ENCODE assay signal across 26 cellular contexts in the genomic region with DNA sequence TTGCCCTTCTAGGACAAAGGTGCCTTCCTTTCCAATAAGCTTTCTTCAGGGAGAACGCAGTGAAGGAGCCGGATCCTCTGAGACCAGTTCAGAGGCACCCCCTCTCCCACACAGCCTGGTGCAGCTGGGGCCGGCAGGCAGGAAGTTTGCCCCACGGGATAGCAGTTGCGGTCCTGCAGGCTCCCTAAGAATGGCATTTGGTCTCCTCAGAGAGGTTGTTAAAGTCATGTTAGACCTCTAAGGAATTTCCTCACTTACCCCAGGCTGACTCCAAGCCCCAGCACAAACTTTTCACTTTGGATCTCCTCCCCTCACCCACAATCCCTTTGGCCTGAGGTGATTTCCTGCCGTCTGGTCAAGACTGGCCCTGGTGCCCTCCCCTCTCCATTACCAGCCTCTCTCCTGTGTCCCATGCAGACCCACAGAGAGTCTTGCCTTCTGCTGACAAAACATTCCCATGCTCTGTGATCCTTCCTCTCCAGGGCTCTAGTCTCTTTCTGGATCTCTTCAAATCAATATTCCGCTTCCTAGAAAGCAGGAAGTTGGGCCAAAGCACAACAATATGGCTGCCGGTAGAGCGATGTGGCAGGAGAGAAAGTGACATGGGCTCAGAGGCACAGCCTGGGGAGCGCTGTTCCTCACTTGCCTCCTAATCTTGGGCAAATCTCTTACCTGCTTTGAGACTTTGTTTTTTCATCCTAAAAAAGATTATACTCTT.
A peak's percentile ranks its signal among the peaks of the same experiment; 100 is the strongest.
DNase-seq lines count a peak whose midpoint lies in the region; ATAC-seq, FAIRE-seq and TF ChIP-seq lines count a peak whose summit lies in the region.
"Had no signal": no experiment of that assay in that cellular context is flagged by ENCODE, and none has a peak within 500 bp of the region (broad histone marks: within the 10 kb centered on the region; RNA-seq: fewer than 3 reads in every experiment).

No MANE protein-coding gene starts in this region.

- TF ChIP-seq POLR2A in IMR-90 (IDR thresholded peaks at IDR 0.05; ENCODE audit: low read depth, low read length), result no peak
- TF ChIP-seq POLR2A in testis (IDR thresholded peaks at IDR 0.05), result no peak

- intact Hi-C loops in IMR-90 (cut with micrococcal nuclease), result no loop called here
- intact Hi-C loops in testis (cut with DNase I; ENCODE audit: low total_unique reads), result loop anchor here (5.0 kb wide), 1 partner anchor 207 kb away; no protein-coding TSS in a partner anchor

- 100% methylated on average over 1 of the region's 10 CpGs; no CpG with 5 or more reads in 1 of the 2 experiments for WGBS in IMR-90 (ENCODE audit: extremely low coverage in 2 of 2, insufficient read length in 1 of 2), 2 experiments
- WGBS in mesendoderm (ENCODE audit: extremely low coverage, insufficient coverage, low lambda C conversion rate), result no CpG with 5 or more reads among the region's 10 CpGs
- WGBS in testis, 2 donors, result 40 to 68% methylated on average over 10 of the region's 10 CpGs

- ATAC-seq in IMR-90 (ENCODE audit: low read depth), result no peak
- ATAC-seq: gastrocnemius medialis; left lobe of liver; naive thymus-derived CD4-positive, alpha-beta T cell; T-helper 17 cell had no signal

- H3K4me1 ChIP-seq in IMR-90 (ENCODE audit: control insufficient read depth, insufficient read depth, low read length) (no peaks in the 10 kb centered on the region), mesendoderm (ENCODE audit: control insufficient read depth, low read depth, low read length) (no peaks in the 10 kb centered on the region), testis (no peaks in the 10 kb centered on the region)
- H3K4me1 ChIP-seq: gastrocnemius medialis, tibial artery had no signal

- H3K4ac ChIP-seq in IMR-90 (ENCODE audit: low read depth, low read length) (no peak overlapping the region), mesendoderm (ENCODE audit: low read depth, low read length) (no peak overlapping the region)

- no peak overlapping the region for H2BK15ac ChIP-seq in IMR-90 (ENCODE audit: low read depth, low read length)
- H2BK15ac ChIP-seq in mesendoderm (replicated peaks; ENCODE audit: low read depth), result no peak overlapping the region

- TF ChIP-seq CTCF in IMR-90 (conservative IDR thresholded peaks at IDR 0.05; ENCODE audit: low read depth, low read length) (no peak), chondrocyte (IDR thresholded peaks at IDR 0.05) (no peak), testis (IDR thresholded peaks at IDR 0.05) (no peak)

- no peaks in the 10 kb centered on the region for H3K36me3 Mint-ChIP-seq in chondrocyte (ENCODE audit: low read depth)
- H3K36me3 Mint-ChIP-seq: activated naive CD8-positive, alpha-beta T cell treated with anti-CD3 and anti-CD28 coated beads for 36 hours; naive thymus-derived CD4-positive, alpha-beta T cell had no signal

- H3K4me3 Mint-ChIP-seq in chondrocyte (ENCODE audit: unreplicated experiment), result peak overlapping the region; percentile 25
- H3K4me3 Mint-ChIP-seq: activated naive CD8-positive, alpha-beta T cell treated with anti-CD3 and anti-CD28 coated beads for 36 hours; dendritic cell treated with granulocyte-macrophage colony-stimulating factor and Interleukin-4, amounts not matched to agents 40 ng/mL and 50 ng/mL, for 4 days; naive thymus-derived CD4-positive, alpha-beta T cell; stimulated activated naive CD8-positive, alpha-beta T cell treated with anti-CD3 and anti-CD28 coated beads, Interleukin-15, Interleukin-2, amounts not matched to agents 100 ng/mL and 50 ng/mL, for 24 hours; T-helper 17 cell had no signal

- CTCF ChIA-PET in IMR-90 (lab: Yijun Ruan, JAX), result no interaction called here

- no peak overlapping the region for H2BK20ac ChIP-seq in IMR-90 (ENCODE audit: low read depth, low read length)

- H3K9me3 ChIP-seq in IMR-90 (ENCODE audit: control insufficient read depth, insufficient read depth, low read length) (no peaks in the 10 kb centered on the region), testis (no peaks in the 10 kb centered on the region)
- H3K9me3 ChIP-seq: gastrocnemius medialis, ovary, tibial artery had no signal

- H2BK120ac ChIP-seq in IMR-90 (ENCODE audit: low read depth, low read length) (no peak overlapping the region), mesendoderm (ENCODE audit: low read depth, low read length) (no peak overlapping the region)

- dilution Hi-C loops in IMR-90 (cut with HindIII; ENCODE audit: low sequenced_read_pairs, unreplicated experiment), result loop anchor here (25.0 kb wide), 1 partner anchor 212 kb away; no protein-coding TSS in a partner anchor

- no peak overlapping the region for H3K9ac ChIP-seq in IMR-90 (ENCODE audit: low read depth, low read length)
- H3K9ac ChIP-seq in mesendoderm (ENCODE audit: low read length), result no peak overlapping the region

- no peak overlapping the region for H2BK5ac ChIP-seq in IMR-90 (ENCODE audit: low read depth, low read length, poor library complexity, severe bottlenecking)
- H2BK5ac ChIP-seq in mesendoderm (ENCODE audit: low read length), result no peak overlapping the region

- H3K4me3 ChIP-seq in IMR-90 (ENCODE audit: insufficient read depth, low read depth, low read length), result no peak overlapping the region
- H3K4me3 ChIP-seq in mesendoderm (ENCODE audit: low read length), result no peak overlapping the region
- H3K4me3 ChIP-seq in testis, result peak overlapping the region; percentile 15 to 20
- H3K4me3 ChIP-seq: gastrocnemius medialis, ovary, skin epidermis, tibial artery had no signal

- H3K23ac ChIP-seq in IMR-90 (ENCODE audit: low read depth, low read length) (no peak overlapping the region), mesendoderm (ENCODE audit: low read length) (no peak overlapping the region)

- no peak overlapping the region for H3K27ac ChIP-seq in IMR-90 (ENCODE audit: insufficient read depth, low read length)
- peak overlapping the region; percentile 4 for H3K27ac ChIP-seq in mesendoderm (ENCODE audit: low read depth, low read length)
- H3K27ac ChIP-seq in testis, result no peak overlapping the region
- H3K27ac ChIP-seq: gastrocnemius medialis, ovary, skin epidermis, tibial artery had no signal

- no peaks in the 10 kb centered on the region for H3K79me2 ChIP-seq in mesendoderm (ENCODE audit: control insufficient read depth, insufficient read depth, low read length)

- peaks cover 41% of the 10 kb centered on the region for H3K4me1 Mint-ChIP-seq in chondrocyte (ENCODE audit: low read depth)
- H3K4me1 Mint-ChIP-seq: activated naive CD8-positive, alpha-beta T cell treated with anti-CD3 and anti-CD28 coated beads for 36 hours; naive thymus-derived CD4-positive, alpha-beta T cell had no signal

- no peak overlapping the region for H4K91ac ChIP-seq in IMR-90 (ENCODE audit: insufficient read depth, low read depth, low read length)

- no peak overlapping the region for H3K14ac ChIP-seq in IMR-90 (replicated peaks; ENCODE audit: low read depth, low read length)

- no peaks in the 10 kb centered on the region for H4K20me1 ChIP-seq in IMR-90 (ENCODE audit: insufficient read depth, low read length)

- H3K27ac Mint-ChIP-seq in chondrocyte (ENCODE audit: unreplicated experiment), result peak overlapping the region; percentile 82
- H3K27ac Mint-ChIP-seq: activated naive CD8-positive, alpha-beta T cell treated with anti-CD3 and anti-CD28 coated beads for 36 hours; dendritic cell treated with granulocyte-macrophage colony-stimulating factor and Interleukin-4, amounts not matched to agents 40 ng/mL and 50 ng/mL, for 4 days; naive thymus-derived CD4-positive, alpha-beta T cell; stimulated activated naive CD8-positive, alpha-beta T cell treated with anti-CD3 and anti-CD28 coated beads, Interleukin-15, Interleukin-2, amounts not matched to agents 100 ng/mL and 50 ng/mL, for 24 hours; T-helper 17 cell had no signal

- H4K8ac ChIP-seq in IMR-90 (ENCODE audit: low read depth in 2 of 2, low read length in 2 of 2), result no peak overlapping the region
- no peak overlapping the region for H4K8ac ChIP-seq in mesendoderm (ENCODE audit: low read depth, low read length)

- H3K4me2 ChIP-seq in IMR-90 (ENCODE audit: low read depth, low read length), result no peak overlapping the region
- H3K4me2 ChIP-seq in mesendoderm (ENCODE audit: low read length), result no peak overlapping the region

- H2AK5ac ChIP-seq in IMR-90 (ENCODE audit: low read depth, low read length) (no peak overlapping the region), mesendoderm (ENCODE audit: low read length) (no peak overlapping the region)

- no peak overlapping the region for H4K5ac ChIP-seq in IMR-90 (ENCODE audit: low read depth, low read length)
- H4K5ac ChIP-seq in mesendoderm (ENCODE audit: low read length), result no peak overlapping the region

- no TSS peak for BruUV-seq in IMR-90 (replicated peaks; lab: Mats Ljungman, UMichigan)

- peak overlapping the region; percentile 45 for H2AK9ac ChIP-seq in IMR-90 (replicated peaks; ENCODE audit: low read depth, low read length, poor library complexity)

- H3K36me3 ChIP-seq in IMR-90 (ENCODE audit: control insufficient read depth, insufficient read depth, low read length) (no peaks in the 10 kb centered on the region), mesendoderm (ENCODE audit: control insufficient read depth, insufficient read depth, low read length) (no peaks in the 10 kb centered on the region), testis (ENCODE audit: low read depth, missing control alignments) (no peaks in the 10 kb centered on the region)
- H3K36me3 ChIP-seq: gastrocnemius medialis, ovary, tibial artery had no signal

- H3K27me3 ChIP-seq in IMR-90 (ENCODE audit: control insufficient read depth, insufficient read depth, low read length), result no peaks in the 10 kb centered on the region; the same call in 1 of the 2 replicates
- no peaks in the 10 kb centered on the region for H3K27me3 ChIP-seq in mesendoderm (ENCODE audit: insufficient read depth, low read length, poor library complexity)
- no peaks in the 10 kb centered on the region for H3K27me3 ChIP-seq in testis
- H3K27me3 ChIP-seq: gastrocnemius medialis, ovary had no signal

- POLR2A ChIA-PET in IMR-90 (lab: Charles Lee; ENCODE audit: unreplicated experiment), result no interaction called here

- DNase-seq in IMR-90 (no peak), chondrocyte (ENCODE audit: low spot score) (no peak), mesendoderm (peak; percentile 69), testis (peak; percentile 15), GDM1 (lab: John Stamatoyannopoulos, UW) (no peak), NCI-H2081 (lab: John Stamatoyannopoulos, UW) (no peak), urothelium cell line (ENCODE audit: low spot score) (no peak)
- DNase-seq: activated effector memory CD4-positive, alpha-beta T cell treated with anti-CD3 and anti-CD28 coated beads, Interleukin-2, amount 50 U/mL, for 16 hours; activated naive CD8-positive, alpha-beta T cell treated with anti-CD3 and anti-CD28 coated beads for 36 hours; aorta; caudate nucleus; DMS79 treated with DMSO at 0.1 percent for 48 hours; gastrocnemius medialis; naive thymus-derived CD4-positive, alpha-beta T cell; NCI-H1105 treated with DMSO at 0.1 percent for 48 hours; NCI-H2081 treated with DMSO at 0.1 percent for 48 hours; NCI-H446; NCI-H774; ovary; T-helper 17 cell; tibial artery had no signal

- H3K27me3 Mint-ChIP-seq in chondrocyte (ENCODE audit: low read depth), result no peaks in the 10 kb centered on the region

- H2AFZ ChIP-seq in IMR-90 (replicated peaks; ENCODE audit: low read length, poor library complexity), result no peak overlapping the region

- no peak overlapping the region for H3K18ac ChIP-seq in IMR-90 (ENCODE audit: low read depth, low read length)
- H3K18ac ChIP-seq in mesendoderm (ENCODE audit: low read length), result no peak overlapping the region

- in situ Hi-C loops in IMR-90 (cut with MboI; ENCODE audit: low sequenced_read_pairs), result loop anchor here (5.0 to 10.0 kb wide), 3 partner anchors 207 to 581 kb away; no protein-coding TSS in a partner anchor

- no peak overlapping the region for H3K56ac ChIP-seq in IMR-90 (ENCODE audit: extremely low read depth, insufficient read depth, low read length)
- H3K56ac ChIP-seq in mesendoderm (ENCODE audit: low read length), result no peak overlapping the region

- H3K79me1 ChIP-seq in IMR-90 (ENCODE audit: low read depth in 1 of 2, low read length in 2 of 2), result no peaks in the 10 kb centered on the region
- H3K79me1 ChIP-seq in mesendoderm (ENCODE audit: low read length), result no peaks in the 10 kb centered on the region

- H3K9me3 Mint-ChIP-seq in chondrocyte (ENCODE audit: low read depth), result no peaks in the 10 kb centered on the region
- H3K9me3 Mint-ChIP-seq: activated naive CD8-positive, alpha-beta T cell treated with anti-CD3 and anti-CD28 coated beads for 36 hours; dendritic cell treated with granulocyte-macrophage colony-stimulating factor and Interleukin-4, amounts not matched to agents 40 ng/mL and 50 ng/mL, for 4 days; naive thymus-derived CD4-positive, alpha-beta T cell; stimulated activated naive CD8-positive, alpha-beta T cell treated with anti-CD3 and anti-CD28 coated beads, Interleukin-15, Interleukin-2, amounts not matched to agents 100 ng/mL and 50 ng/mL, for 24 hours had no signal

- H3K9me1 ChIP-seq in IMR-90 (ENCODE audit: insufficient read depth, low read length), result no peaks in the 10 kb centered on the region

- FAIRE-seq in urothelium cell line (lab: Jason Lieb, UNC), result no peak
- FAIRE-seq: endometrium had no signal

- no peak for TF ChIP-seq RAD21 in IMR-90 (IDR thresholded peaks at IDR 0.05; ENCODE audit: low read length)

Comparison
In these comparisons a context has a peak if more than half of its experiments do, and no peak if none do; other contexts are left out.
1. DNase-seq: peak in mesendoderm (single experiment) and testis (single experiment); none in IMR-90 (single experiment), chondrocyte (single experiment), GDM1 (single experiment), NCI-H2081 (0 of 2) and urothelium cell line (single experiment).
2. H3K4me3 ChIP-seq: peak in testis (2 of 2); none in IMR-90 (single experiment) and mesendoderm (single experiment).